ENCODE assay signal across 9 cellular contexts in genomic region chr7:30286749-30287148, GRCh38. TPM values are rescaled to one million over a fixed set of nuclear protein-coding genes. Genes with fewer than 3 reads are reported as not detected.
A peak's percentile ranks its signal among the peaks of the same experiment; 100 is the strongest.
DNase-seq lines count a peak whose midpoint lies in the region; ATAC-seq, FAIRE-seq and TF ChIP-seq lines count a peak whose summit lies in the region.
"Had no signal": no experiment of that assay in that cellular context is flagged by ENCODE, and none has a peak within 500 bp of the region (broad histone marks: within the 10 kb centered on the region; RNA-seq: fewer than 3 reads in every experiment).

No MANE protein-coding gene starts in this region.

- H3K79me2 ChIP-seq in OCI-LY3 (ENCODE audit: low read length), result peaks cover 53% of the 10 kb centered on the region
- peaks cover 8% of the 10 kb centered on the region for H3K79me2 ChIP-seq in endothelial cell of umbilical vein (ENCODE audit: control insufficient read depth, insufficient read depth, low read length)

- POLR2A ChIA-PET in endothelial cell of umbilical vein (lab: Charles Lee), result no interaction called here

- peaks cover 8% of the 10 kb centered on the region for H3K36me3 ChIP-seq in OCI-LY3 (replicated peaks; ENCODE audit: low read depth, low read length)
- H3K36me3 ChIP-seq in endothelial cell of umbilical vein (ENCODE audit: control insufficient read depth in 2 of 2, extremely low read depth in 1 of 2, insufficient read depth in 2 of 2, low read length in 2 of 2), result no peaks in the 10 kb centered on the region
- no peaks in the 10 kb centered on the region for H3K36me3 ChIP-seq in ovary

- H3K4me3 ChIP-seq in OCI-LY3 (ENCODE audit: low read length) (peak overlapping the region; percentile 87), endothelial cell of umbilical vein (replicated peaks in 1 of 3; ENCODE audit: insufficient read depth in 1 of 3, low read depth in 1 of 3, low read length in 3 of 3) (peak overlapping the region in 1 of 3 experiments; percentile 82), ovary (peak overlapping the region; percentile 57)

- H3K27ac ChIP-seq in OCI-LY3 (ENCODE audit: low read length) (no peak overlapping the region), endothelial cell of umbilical vein (ENCODE audit: insufficient read depth, low read depth, low read length) (no peak overlapping the region), ovary (no peak overlapping the region)

- H3K27me3 ChIP-seq in OCI-LY3 (ENCODE audit: low read depth, low read length) (no peaks in the 10 kb centered on the region), endothelial cell of umbilical vein (ENCODE audit: control insufficient read depth in 2 of 2, insufficient read depth in 2 of 2, low read length in 2 of 2) (no peaks in the 10 kb centered on the region), ovary (no peaks in the 10 kb centered on the region)

- peaks cover 24% of the 10 kb centered on the region for H3K4me1 ChIP-seq in OCI-LY3 (ENCODE audit: low read length)
- H3K4me1 ChIP-seq in endothelial cell of umbilical vein (ENCODE audit: control insufficient read depth, extremely low read depth, insufficient read depth, low read length), result peaks cover 19% of the 10 kb centered on the region
- no peaks in the 10 kb centered on the region for H3K4me1 ChIP-seq in ovary (ENCODE audit: insufficient read depth)

- intact Hi-C loops in endothelial cell of umbilical vein (cut with micrococcal nuclease) (loop anchor here (10.0 kb wide), 1 partner anchor 218 kb away; the partner anchor contains the start of gene GGCT), ovary (cut with DNase I) (loop anchor here in 1 of 4 donors (10.0 kb wide), 1 partner anchor 122 kb away; no protein-coding TSS in a partner anchor), sciatic nerve (cut with DNase I) (no loop called here)

- CTCF ChIA-PET in endothelial cell of umbilical vein (lab: Charles Lee), result interaction anchor here (1.1 kb wide), 1 partner anchor 14 kb away, joined by 4 read pairs; no protein-coding TSS in a partner anchor

- H3K9me3 ChIP-seq in OCI-LY3 (ENCODE audit: insufficient read depth, low read length) (no peaks in the 10 kb centered on the region), endothelial cell of umbilical vein (replicated peaks; ENCODE audit: control insufficient read depth, insufficient read depth, low read length) (no peaks in the 10 kb centered on the region), ovary (no peaks in the 10 kb centered on the region)

- 90 to 91% (median 91%) methylated on average over 11 of the region's 11 CpGs for WGBS in ovary, 3 donors

- TF ChIP-seq POLR2A in endothelial cell of umbilical vein (IDR thresholded peaks at IDR 0.05; ENCODE audit: low read depth, low read length), result no peak
- no peak for TF ChIP-seq POLR2A in ovary (IDR thresholded peaks at IDR 0.05)

- FAIRE-seq in endothelial cell of umbilical vein (lab: Jason Lieb, UNC), result no peak

- DNase-seq in ELR (ENCODE audit: low read depth) (peak; percentile 17), endothelial cell of umbilical vein (ENCODE audit: low read depth, low spot score) (no peak), ovary (no peak), NCI-H345 (lab: John Stamatoyannopoulos, UW) (no peak), sciatic nerve (ENCODE audit: low spot score) (no peak), COR-L47 (lab: John Stamatoyannopoulos, UW) (no peak)
- DNase-seq: posterior cingulate gyrus had no signal

- no TSS peak for BruUV-seq in endothelial cell of umbilical vein (replicated peaks; lab: Mats Ljungman, UMichigan)

- no peaks in the 10 kb centered on the region for H3K9me1 ChIP-seq in endothelial cell of umbilical vein (replicated peaks; ENCODE audit: control insufficient read depth, extremely low read depth, insufficient read depth, low read length)

- TF ChIP-seq EP300 in ovary (IDR thresholded peaks at IDR 0.05), result no peak

- H3K9ac ChIP-seq in OCI-LY3 (ENCODE audit: low read length), result 0 out of 2 replicates have a peak overlapping the region, but pooled peaks have one; percentile 82
- no peak overlapping the region for H3K9ac ChIP-seq in endothelial cell of umbilical vein (replicated peaks; ENCODE audit: extremely low read depth, insufficient read depth, low read length)

- peak overlapping the region; percentile 51 for H3K4me2 ChIP-seq in OCI-LY3 (ENCODE audit: low read length)
- peak overlapping the region; percentile 57 for H3K4me2 ChIP-seq in endothelial cell of umbilical vein (ENCODE audit: insufficient read depth, low read length)

- ATAC-seq in HG03521 (IDR thresholded peaks at IDR 0.05; ENCODE audit: unreplicated experiment), result no peak
- no peak for ATAC-seq in sciatic nerve

- dilution Hi-C loops in endothelial cell of umbilical vein (cut with MboI; ENCODE audit: extremely low pct_ligation_motif_present, low sequenced_read_pairs), result no loop called here

- no peak overlapping the region for H2AFZ ChIP-seq in OCI-LY3 (ENCODE audit: low read depth, low read length)
- H2AFZ ChIP-seq in endothelial cell of umbilical vein (ENCODE audit: low read depth, low read length), result no peak overlapping the region

- 0 out of 2 replicates have a peak, but pooled peaks cover 7% of the 10 kb centered on the region for H4K20me1 ChIP-seq in OCI-LY3 (ENCODE audit: insufficient read depth, low read length)
- no peaks in the 10 kb centered on the region for H4K20me1 ChIP-seq in endothelial cell of umbilical vein (replicated peaks; ENCODE audit: control insufficient read depth, extremely low read depth, insufficient read depth, low read length)

- TF ChIP-seq CTCF in OCI-LY3 (IDR thresholded peaks at IDR 0.05; ENCODE audit: low read depth, low read length) (no peak), endothelial cell of umbilical vein (IDR thresholded peaks at IDR 0.05; ENCODE audit: extremely low read depth in 1 of 2, insufficient read depth in 1 of 2, low read depth in 1 of 2, low read length in 2 of 2) (no peak), ovary (IDR thresholded peaks at IDR 0.05) (no peak)

TF ChIP-seq in endothelial cell of umbilical vein, 7 proteins besides CTCF, POLR2A, EP300 and RAD21:
- TF ChIP-seq MAX (IDR thresholded peaks at IDR 0.05; ENCODE audit: insufficient read depth, insufficient read length), result no peak
- no peak for TF ChIP-seq EZH2 (IDR thresholded peaks at IDR 0.05; ENCODE audit: borderline replicate concordance, low read depth, low read length, severe bottlenecking)

RNA-seq across cellular contexts. Expression of gene ZNRF2, which starts 2.4 kb away (rescaled TPM):
- 5.7 and 5.9 TPM in 2 replicates for total RNA-seq in endothelial cell of umbilical vein
- 0.96 and 1.4 TPM in 2 replicates for polyA plus RNA-seq in endothelial cell of umbilical vein
- 1.3 and 1.5 TPM in 2 replicates for polyA plus RNA-seq in endothelial cell of umbilical vein (2011; cell fraction: cytosol; rRNA removed)
- polyA plus RNA-seq in endothelial cell of umbilical vein (2011; cell fraction: nucleus; rRNA removed), result 1.9 and 2.7 TPM in 2 replicates
- polyA plus RNA-seq in endothelial cell of umbilical vein (2012), result 1.3 and 2.3 TPM in 2 replicates
- 1.3 TPM in 2 replicates for polyA minus RNA-seq in endothelial cell of umbilical vein
- 12.8 TPM for polyA minus RNA-seq in endothelial cell of umbilical vein (2011; cell fraction: cytosol; rRNA and poly(A)+ RNA removed)
- polyA minus RNA-seq in endothelial cell of umbilical vein (2011; cell fraction: nucleus; rRNA and poly(A)+ RNA removed), result 7.1 and 10.0 TPM in 2 replicates
- total RNA-seq in ovary, result 10 to 100 TPM in 6 of 7 donors, 1 to 10 TPM in 1; 9.8 to 24.8 (median 12.1) TPM
- polyA plus RNA-seq in ovary, result 1 to 10 TPM; 3.0 to 8.6 TPM
- 27.8 TPM for total RNA-seq in sciatic nerve
